Comparison of ENCODE assay signal across 34 cellular contexts in the genomic region with DNA sequence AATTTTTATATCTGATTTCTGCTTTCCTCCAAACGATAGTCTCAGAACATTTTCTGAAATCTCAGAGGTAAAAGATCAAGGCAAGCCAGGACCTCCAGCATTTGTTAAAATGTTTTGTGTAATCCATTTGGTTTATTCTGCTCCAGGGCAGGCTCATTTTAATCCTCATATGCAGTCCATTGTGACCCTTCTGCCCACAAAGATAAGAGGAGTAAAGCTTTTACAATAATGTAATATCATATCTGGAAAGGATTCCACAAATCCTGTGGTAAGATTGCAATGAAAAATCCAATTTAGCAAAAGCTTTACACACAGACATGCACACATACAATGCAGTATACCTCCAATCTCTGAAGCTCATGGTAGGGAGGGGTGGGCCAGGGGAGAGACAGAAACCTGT. TPM values are rescaled to one million over a fixed set of nuclear protein-coding genes. Genes with fewer than 3 reads are reported as not detected.
"Had no signal": no experiment of that assay in that cellular context is flagged by ENCODE, and none has a peak within 500 bp of the region (broad histone marks: within the 10 kb centered on the region; RNA-seq: fewer than 3 reads in every experiment).

No MANE protein-coding gene starts in this region.

- H3K4me1 Mint-ChIP-seq: endodermal cell, immature natural killer cell, naive B cell had no signal

- H3K27me3 Mint-ChIP-seq: dendritic cell treated with granulocyte-macrophage colony-stimulating factor and Interleukin-4, amounts not matched to agents 40 ng/mL and 50 ng/mL, for 4 days; effector memory CD8-positive, alpha-beta T cell; naive B cell had no signal

- ATAC-seq: effector memory CD8-positive, alpha-beta T cell; esophagus mucosa; gastrocnemius medialis; left colon; left lung; left ventricle myocardium superior; lower lobe of right lung; mucosa of descending colon had no signal

- H3K9me3 ChIP-seq: colonic mucosa, esophagus squamous epithelium, gastrocnemius medialis, left lung, lower lobe of right lung, mucosa of descending colon had no signal

- H3K36me3 ChIP-seq: colonic mucosa, esophagus squamous epithelium, gastrocnemius medialis, left lung, lower lobe of right lung had no signal

- H3K4me1 ChIP-seq: colonic mucosa, esophagus squamous epithelium, gastrocnemius medialis, left lung, lower lobe of right lung had no signal

- H3K27ac ChIP-seq: colonic mucosa, epithelial cell of prostate, esophagus squamous epithelium, gastrocnemius medialis, hepatocyte, left lung, lower lobe of right lung had no signal

- H3K36me3 Mint-ChIP-seq: immature natural killer cell, mesothelial cell of epicardium, naive B cell had no signal

- DNase-seq: colonic mucosa; cortex of kidney; effector CD8-positive, alpha-beta T cell; effector memory CD8-positive, alpha-beta T cell; endodermal cell; erythroblast; esophagus squamous epithelium; foreskin fibroblast; foreskin melanocyte; gastrocnemius medialis; glutamatergic neuron; head of caudate nucleus; hypothalamus; immature natural killer cell; kidney; kidney glomerular epithelial cell; left colon; left lung; left ventricle myocardium superior; lower lobe of right lung; mesenchymal stem cell; mucosa of descending colon; naive B cell had no signal

- H2AFZ ChIP-seq: hepatocyte had no signal

- H3K27ac Mint-ChIP-seq: dendritic cell treated with granulocyte-macrophage colony-stimulating factor and Interleukin-4, amounts not matched to agents 40 ng/mL and 50 ng/mL, for 4 days; effector memory CD8-positive, alpha-beta T cell; endodermal cell; immature natural killer cell; naive B cell had no signal

- H3K79me2 ChIP-seq: hepatocyte had no signal

- FAIRE-seq: endometrium, kidney had no signal

- H3K4me2 ChIP-seq: hepatocyte had no signal

- H3K4me3 ChIP-seq: colonic mucosa, esophagus squamous epithelium, gastrocnemius medialis, hepatocyte, left lung, lower lobe of right lung, mucosa of descending colon had no signal

- H3K4me3 Mint-ChIP-seq: dendritic cell treated with granulocyte-macrophage colony-stimulating factor and Interleukin-4, amounts not matched to agents 40 ng/mL and 50 ng/mL, for 4 days; effector memory CD8-positive, alpha-beta T cell; endodermal cell; immature natural killer cell; mesothelial cell of epicardium; naive B cell had no signal

- H3K27me3 ChIP-seq: colonic mucosa, gastrocnemius medialis, hepatocyte, left lung had no signal

RNA-seq across cellular contexts. Expression of gene KCNH5, which starts 55.3 kb away (rescaled TPM):
- total RNA-seq: dermis microvascular lymphatic vessel endothelial cell, esophagus mucosa, gastrocnemius medialis, glomerular endothelial cell, kidney, lower lobe of right lung, lung microvascular endothelial cell, mesenteric fat pad, myocyte had no signal
- polyA plus RNA-seq: immature natural killer cell had no signal
